37 cellular contexts compared by ENCODE assay signal in the genomic region with DNA sequence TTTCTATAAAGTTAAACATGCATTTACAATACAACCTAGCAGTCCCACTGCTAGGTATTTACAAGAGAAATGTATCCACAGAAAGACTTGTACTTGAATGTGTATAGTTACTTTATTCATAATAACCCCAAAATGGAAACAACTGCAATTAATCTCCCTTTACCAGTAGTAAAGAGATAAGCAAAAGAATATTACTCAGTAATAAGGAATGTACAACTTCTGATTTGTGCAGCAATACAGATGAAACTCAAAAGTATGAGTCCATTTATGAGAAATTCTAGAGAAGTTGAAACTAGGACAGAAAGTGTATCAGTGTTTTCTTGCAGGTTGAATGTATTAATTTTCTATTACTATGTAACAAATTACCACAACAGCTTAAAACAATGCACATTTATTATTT. TPM values are rescaled to one million over a fixed set of nuclear protein-coding genes. Genes with fewer than 3 reads are reported as not detected.
DNase-seq lines count a peak whose midpoint lies in the region; ATAC-seq, FAIRE-seq and TF ChIP-seq lines count a peak whose summit lies in the region.
"Had no signal": no experiment of that assay in that cellular context is flagged by ENCODE, and none has a peak within 500 bp of the region (broad histone marks: within the 10 kb centered on the region; RNA-seq: fewer than 3 reads in every experiment).

No MANE protein-coding gene starts in this region.

- POLR2A ChIA-PET in CD8-positive, alpha-beta T cell (lab: Charles Lee), result no interaction called here

- H3K9ac ChIP-seq in adipocyte (ENCODE audit: low read length), result peak overlapping the region; percentile 48
- H3K9ac ChIP-seq: BLaER1, KMS-11 had no signal

- peaks cover 5% of the 10 kb centered on the region for H3K9me3 Mint-ChIP-seq in CD8-positive, alpha-beta T cell
- H3K9me3 Mint-ChIP-seq: central memory CD8-positive, alpha-beta T cell; T-helper 1 cell treated with Interleukin-12 subunit alpha and Interleukin-12 subunit beta and Interleukin-4 antibody, amounts not matched to agents 30 μg/mL and 1 μg/mL, for 36 hours had no signal

- no peaks in the 10 kb centered on the region for H3K27me3 Mint-ChIP-seq in CD8-positive, alpha-beta T cell (ENCODE audit: low read depth)
- H3K27me3 Mint-ChIP-seq: activated CD4-positive, alpha-beta memory T cell treated with anti-CD3 and anti-CD28 coated beads for 36 hours; activated naive CD8-positive, alpha-beta T cell treated with anti-CD3 and anti-CD28 coated beads for 36 hours; central memory CD8-positive, alpha-beta T cell; naive thymus-derived CD8-positive, alpha-beta T cell had no signal

- H3K27ac ChIP-seq in CD8-positive, alpha-beta T cell (ENCODE audit: low read depth, low read length), result no peak overlapping the region
- H3K27ac ChIP-seq: BLaER1, esophagus squamous epithelium, HL-60, KMS-11, PC-9, psoas muscle, SK-N-MC, tibial nerve had no signal

- no peak overlapping the region for H3K4me3 Mint-ChIP-seq in CD8-positive, alpha-beta T cell
- H3K4me3 Mint-ChIP-seq: activated CD4-positive, alpha-beta memory T cell treated with anti-CD3 and anti-CD28 coated beads for 36 hours; activated naive CD8-positive, alpha-beta T cell treated with anti-CD3 and anti-CD28 coated beads for 36 hours; central memory CD8-positive, alpha-beta T cell; GM23338; T-helper 1 cell treated with Interleukin-12 subunit alpha and Interleukin-12 subunit beta and Interleukin-4 antibody, amounts not matched to agents 30 μg/mL and 1 μg/mL, for 36 hours had no signal

- H3K9me3 ChIP-seq in CD8-positive, alpha-beta T cell (ENCODE audit: low read length), result no peaks in the 10 kb centered on the region
- H3K9me3 ChIP-seq in adipocyte (ENCODE audit: control insufficient read depth, low read length), result no peaks in the 10 kb centered on the region
- H3K9me3 ChIP-seq: esophagus squamous epithelium, psoas muscle had no signal

- no peak for FAIRE-seq in GM19239 (lab: Jason Lieb, UNC)
- FAIRE-seq: endometrium, TTC549 had no signal

- H3K4me3 ChIP-seq in CD8-positive, alpha-beta T cell (ENCODE audit: low read depth, low read length), result no peak overlapping the region
- H3K4me3 ChIP-seq in adipocyte (ENCODE audit: low read length) (no peak overlapping the region), fibroblast of the aortic adventitia (ENCODE audit: low read depth, low read length) (no peak overlapping the region)
- H3K4me3 ChIP-seq: BLaER1, esophagus squamous epithelium, GM23338, lung, PC-9, psoas muscle, SK-N-MC, tibial nerve had no signal

- H3K27ac Mint-ChIP-seq in CD8-positive, alpha-beta T cell, result peak overlapping the region; percentile 6
- H3K27ac Mint-ChIP-seq: activated CD4-positive, alpha-beta memory T cell treated with anti-CD3 and anti-CD28 coated beads for 36 hours; activated naive CD8-positive, alpha-beta T cell treated with anti-CD3 and anti-CD28 coated beads for 36 hours; GM23338; T-helper 1 cell treated with Interleukin-12 subunit alpha and Interleukin-12 subunit beta and Interleukin-4 antibody, amounts not matched to agents 30 μg/mL and 1 μg/mL, for 36 hours had no signal

- H3K36me3 Mint-ChIP-seq in CD8-positive, alpha-beta T cell, result peaks cover 50% of the 10 kb centered on the region

- CTCF ChIA-PET in CD8-positive, alpha-beta T cell (lab: Charles Lee), result interaction anchor here (1.0 to 1.8 kb wide), 2 partner anchors 15 to 185 kb away, joined by 3 to 4 read pairs; partner anchors contain the start of gene USP53

- H3K27me3 ChIP-seq in CD8-positive, alpha-beta T cell (ENCODE audit: insufficient read depth, low read length), result no peaks in the 10 kb centered on the region
- no peaks in the 10 kb centered on the region for H3K27me3 ChIP-seq in adipocyte (replicated peaks; ENCODE audit: control insufficient read depth, insufficient read depth, low read length)
- H3K27me3 ChIP-seq: BLaER1, esophagus squamous epithelium, tibial nerve had no signal

- intact Hi-C loops in CD8-positive, alpha-beta T cell (cut with DNase I, micrococcal nuclease), result loop anchor here in 1 of 2 experiments (2.0 kb wide), 1 partner anchor 15 kb away; the partner anchor contains the start of gene USP53

- H3K4me1 Mint-ChIP-seq in CD8-positive, alpha-beta T cell (ENCODE audit: low read depth), result peaks cover 59% of the 10 kb centered on the region

- no peak for ATAC-seq in CD8-positive, alpha-beta T cell
- ATAC-seq in GM18909 (IDR thresholded peaks at IDR 0.05; ENCODE audit: poor library complexity, unreplicated experiment) (no peak), GM18870 (IDR thresholded peaks at IDR 0.05; ENCODE audit: unreplicated experiment) (no peak), HG02852 (IDR thresholded peaks at IDR 0.05; ENCODE audit: unreplicated experiment) (no peak)
- ATAC-seq: activated CD4-positive, CD25-positive, alpha-beta regulatory T cell treated with anti-CD3 and anti-CD28 coated beads, Interleukin-2, amount 50 U/mL, for 24 hours; GM23338; naive thymus-derived CD8-positive, alpha-beta T cell; psoas muscle; sciatic nerve had no signal

- no peak for TF ChIP-seq CTCF in CD8-positive, alpha-beta T cell (IDR thresholded peaks at IDR 0.05)
- TF ChIP-seq CTCF in fibroblast of the aortic adventitia (IDR thresholded peaks at IDR 0.05; ENCODE audit: insufficient read depth, low read length), result no peak

- no peak for DNase-seq in CD8-positive, alpha-beta T cell
- DNase-seq in HCEC 1CT (peak; percentile 22), adipocyte (ENCODE audit: low read depth) (no peak), fibroblast of the aortic adventitia (ENCODE audit: low read depth) (peak; percentile 61), GM19239 (ENCODE audit: insufficient read length, low spot score) (no peak)
- DNase-seq: activated CD4-positive, alpha-beta memory T cell treated with anti-CD3 and anti-CD28 coated beads for 36 hours; activated CD8-positive, alpha-beta memory T cell treated with anti-CD3 and anti-CD28 coated beads, Interleukin-2, amount 50 U/mL, for 48 hours; activated effector memory CD4-positive, alpha-beta T cell treated with anti-CD3 and anti-CD28 coated beads, Interleukin-2, amount 50 U/mL, for 16 hours; activated naive CD8-positive, alpha-beta T cell treated with anti-CD3 and anti-CD28 coated beads for 36 hours; esophagus squamous epithelium; hypothalamus; left cardiac atrium; naive thymus-derived CD8-positive, alpha-beta T cell; NCI-H1436; NCI-H2081; NCI-H69; nucleus accumbens; PC-9; psoas muscle; stimulated activated CD4-positive, alpha-beta T cell treated with anti-CD3 and anti-CD28 coated beads, Interleukin-12 subunit alpha, Interleukin-12 subunit beta, amount 100 ng/mL, for 4 hours; stimulated activated CD4-positive, alpha-beta T cell treated with anti-CD3 and anti-CD28 coated beads, Interleukin-4, amount 100 ng/mL, for 1 hour had no signal

- peaks cover 3% of the 10 kb centered on the region for H3K4me1 ChIP-seq in CD8-positive, alpha-beta T cell (ENCODE audit: insufficient read depth, low read length)
- H3K4me1 ChIP-seq in adipocyte (ENCODE audit: control insufficient read depth, insufficient read depth, low read length), result peaks cover 17% of the 10 kb centered on the region
- H3K4me1 ChIP-seq: BLaER1 had no signal

- H3K36me3 ChIP-seq in CD8-positive, alpha-beta T cell (ENCODE audit: insufficient read depth, low read length), result no peaks in the 10 kb centered on the region
- peaks cover 89% of the 10 kb centered on the region for H3K36me3 ChIP-seq in adipocyte (ENCODE audit: control insufficient read depth, insufficient read depth, low read length, severe bottlenecking)

RNA-seq across cellular contexts. Expression of gene USP53, which starts 15.2 kb away (rescaled TPM):
- 10 to 100 TPM; 24.7 to 27.8 TPM for total RNA-seq in CD8-positive, alpha-beta T cell
- 69.2 and 209 TPM in 2 replicates for total RNA-seq in fibroblast of the aortic adventitia (ENCODE audit: low replicate concordance)

Comparison
In these comparisons a context has a peak if more than half of its experiments do, and no peak if none do; other contexts are left out.
1. DNase-seq: peak in HCEC 1CT (single experiment) and fibroblast of the aortic adventitia (single experiment); none in CD8-positive, alpha-beta T cell (0 of 7), adipocyte (single experiment) and GM19239 (single experiment).